Comparison of ENCODE assay signal across 31 cellular contexts in the genomic region with DNA sequence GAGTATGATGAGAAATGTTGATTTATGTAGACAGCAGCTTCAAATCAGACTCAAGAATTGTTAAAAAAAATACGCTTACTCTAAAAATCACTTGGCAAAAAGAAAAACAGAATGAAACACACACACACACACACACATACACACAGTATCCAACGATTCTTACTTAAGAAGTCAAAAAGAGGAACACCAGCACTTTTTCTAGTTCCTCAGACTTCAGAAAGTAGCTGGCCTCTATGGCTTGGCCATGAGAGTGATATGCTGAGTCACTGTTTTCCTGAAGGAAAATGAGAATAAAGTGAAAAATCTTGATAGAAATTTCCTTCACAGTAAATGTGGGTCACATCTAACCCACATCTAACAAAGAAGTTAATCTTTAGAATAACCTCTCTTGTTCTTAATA. TPM values are rescaled to one million over a fixed set of nuclear protein-coding genes. Genes with fewer than 3 reads are reported as not detected.
DNase-seq lines count a peak whose midpoint lies in the region; ATAC-seq, FAIRE-seq and TF ChIP-seq lines count a peak whose summit lies in the region.
"Had no signal": no experiment of that assay in that cellular context is flagged by ENCODE, and none has a peak within 500 bp of the region (broad histone marks: within the 10 kb centered on the region; RNA-seq: fewer than 3 reads in every experiment).

No MANE protein-coding gene starts in this region.

- TF ChIP-seq CTCF in fibroblast of lung (conservative IDR thresholded peaks at IDR 0.05 in 1 of 2, IDR thresholded peaks at IDR 0.05 in 1 of 2; ENCODE audit: low read depth in 1 of 2, low read length in 2 of 2) = no peak

- H3K27me3 ChIP-seq in fibroblast of lung (ENCODE audit: control insufficient read depth, insufficient read depth, low read length) = no peaks in the 10 kb centered on the region
- H3K27me3 ChIP-seq: BE2C, brain microvascular endothelial cell, esophagus muscularis mucosa, right atrium auricular region, SJSA1 had no signal

- no peak for FAIRE-seq in HTR-8/SVneo (lab: Jason Lieb, UNC)
- FAIRE-seq: colon had no signal

- peak; percentile 5 for DNase-seq in SIG-M5 treated with dmso at 0.1 percent for 504 hours (lab: John Stamatoyannopoulos, UW; ENCODE audit: unreplicated experiment)
- DNase-seq in SIG-M5 (lab: John Stamatoyannopoulos, UW) = no peak
- DNase-seq in RPMI8226 = peak; percentile 5
- DNase-seq in fibroblast of lung (ENCODE audit: low read depth in 2 of 2) = peak; percentile 3 to 52
- DNase-seq in activated CD4-positive, alpha-beta T cell treated with anti-CD3 and anti-CD28 coated beads for 4 hours = no peak
- DNase-seq in HTR-8/SVneo (ENCODE audit: insufficient read length, low spot score) = no peak
- DNase-seq: activated CD4-positive, alpha-beta T cell treated with anti-CD3 and anti-CD28 coated beads, Interleukin-2, amount 50 U/mL, for 4 hours; activated CD8-positive, alpha-beta memory T cell treated with anti-CD3 and anti-CD28 coated beads, Interleukin-2, amount 50 U/mL, for 48 hours; activated naive CD8-positive, alpha-beta T cell treated with anti-CD3 and anti-CD28 coated beads, Interleukin-2, amount 10 ng/mL, durations not matched to agents 7 days and 5 days; BE2C; brain microvascular endothelial cell; COR-L47; GOT3; natural killer cell; NCI-H1048; NCI-H1930; NCI-H2227 treated with DMSO at 0.1 percent for 48 hours; NCI-H82; PC-3; stimulated activated CD4-positive, alpha-beta T cell treated with anti-CD3 and anti-CD28 coated beads, Interleukin-4, amount 100 ng/mL, for 4 hours; trophoblast cell had no signal

- H3K4me1 ChIP-seq in fibroblast of lung (ENCODE audit: control insufficient read depth, extremely low read depth, insufficient read depth, low read length) = no peaks in the 10 kb centered on the region
- H3K4me1 ChIP-seq in urinary bladder (ENCODE audit: insufficient read depth) = no peaks in the 10 kb centered on the region
- H3K4me1 ChIP-seq: BE2C, esophagus muscularis mucosa, right atrium auricular region, SJSA1 had no signal

- WGBS in urinary bladder = 50% methylated on average over 2 of the region's 2 CpGs

- H3K9me3 ChIP-seq in fibroblast of lung (ENCODE audit: control insufficient read depth, insufficient read depth, low read depth, low read length) = no peaks in the 10 kb centered on the region
- H3K9me3 ChIP-seq: BE2C, esophagus muscularis mucosa, right atrium auricular region, SJSA1 had no signal

- H3K27ac ChIP-seq in fibroblast of lung (ENCODE audit: insufficient read depth, low read length) (no peak overlapping the region), urinary bladder (ENCODE audit: low read depth) (peak overlapping the region; percentile 23)
- H3K27ac ChIP-seq: brain microvascular endothelial cell, esophagus muscularis mucosa, right atrium auricular region, SJSA1 had no signal

- ATAC-seq in GM18502 (IDR thresholded peaks at IDR 0.05; ENCODE audit: poor library complexity, unreplicated experiment) = no peak
- ATAC-seq: natural killer cell, PC-3, WTC11 had no signal

- H4K20me1 ChIP-seq in fibroblast of lung (ENCODE audit: control insufficient read depth, extremely low read depth, insufficient read depth, low read length) = no peaks in the 10 kb centered on the region

- H3K4me3 ChIP-seq in fibroblast of lung (replicated peaks in 1 of 4; ENCODE audit: control extremely low read depth in 1 of 4, insufficient read depth in 1 of 4, low read depth in 3 of 4, low read length in 4 of 4) = no peak overlapping the region
- H3K4me3 ChIP-seq in urinary bladder (ENCODE audit: low read depth, low read length) = no peak overlapping the region
- H3K4me3 ChIP-seq: esophagus muscularis mucosa, right atrium auricular region, SJSA1 had no signal

- H3K9ac ChIP-seq in fibroblast of lung (ENCODE audit: insufficient read depth, low read length) = no peak overlapping the region

- no peaks in the 10 kb centered on the region for H3K79me2 ChIP-seq in fibroblast of lung (ENCODE audit: control insufficient read depth, insufficient read depth, low read length)

- no peak overlapping the region for H3K4me2 ChIP-seq in fibroblast of lung (ENCODE audit: extremely low read depth, insufficient read depth, low read length)

- H3K36me3 ChIP-seq in fibroblast of lung (ENCODE audit: control insufficient read depth, insufficient read depth, low read length) (no peaks in the 10 kb centered on the region), urinary bladder (ENCODE audit: insufficient read depth) (no peaks in the 10 kb centered on the region)
- H3K36me3 ChIP-seq: BE2C, brain microvascular endothelial cell, esophagus muscularis mucosa, right atrium auricular region, SJSA1 had no signal

- H2AFZ ChIP-seq in fibroblast of lung (ENCODE audit: low read length) = no peak overlapping the region

RNA-seq across cellular contexts. Expression of a gene that starts 22.1 kb away (rescaled TPM):
- total RNA-seq in fibroblast of lung (3.9 and 8.3 TPM in 2 replicates), urinary bladder (27.1 TPM)
- polyA plus RNA-seq in fibroblast of lung (3.2 and 4.3 TPM in 2 replicates), urinary bladder (10.2 TPM)
- 3.3 and 3.5 TPM in 2 replicates for polyA plus RNA-seq in fibroblast of lung (2012)
- 0.86 and 1.5 TPM in 2 replicates for polyA minus RNA-seq in fibroblast of lung (ENCODE audit: low replicate concordance)
- total RNA-seq: A172; activated naive CD8-positive, alpha-beta T cell treated with anti-CD3 and anti-CD28 coated beads, Interleukin-2, amount 10 ng/mL, durations not matched to agents 7 days and 5 days; activated T-helper 2 cell treated with anti-CD3 and anti-CD28 coated beads, Interferon-gamma antibody, Interleukin-2, Interleukin-4, amounts not matched to agents 10 μg/mL and 5 μg/mL and 100 μg/mL, durations not matched to agents 14 hours and 24 hours and 36 hours; natural killer cell; PC-3; SJSA1; T-helper 2 cell treated with Interferon-gamma antibody and Interleukin-4, amounts not matched to agents 100 ng/mL and 5 ng/mL, for 36 hours had no signal

Comparison
In these comparisons a context has a peak if more than half of its experiments do, and no peak if none do; other contexts are left out.
1. DNase-seq: peak in SIG-M5 treated with dmso at 0.1 percent for 504 hours (single experiment), RPMI8226 (single experiment) and fibroblast of lung (2 of 2); none in SIG-M5 (single experiment), activated CD4-positive, alpha-beta T cell treated with anti-CD3 and anti-CD28 coated beads for 4 hours (0 of 2) and HTR-8/SVneo (single experiment).